Comparison of ENCODE assay signal across 25 cellular contexts in genomic region chr10:28761084-28761875, GRCh38.
DNase-seq lines count a peak whose midpoint lies in the region; ATAC-seq and TF ChIP-seq lines count a peak whose summit lies in the region.
"Had no signal": no experiment of that assay in that cellular context is flagged by ENCODE, and none has a peak within 500 bp of the region (broad histone marks: within the 10 kb centered on the region; RNA-seq: fewer than 3 reads in every experiment).

No MANE protein-coding gene starts in this region.

- no peak overlapping the region for H3K14ac ChIP-seq in mesenchymal stem cell (ENCODE audit: low read length in 2 of 2)

- no peaks in the 10 kb centered on the region for H4K20me1 ChIP-seq in SK-N-SH (ENCODE audit: insufficient read depth)

- TF ChIP-seq EP300 in SK-N-SH (IDR thresholded peaks at IDR 0.05; ENCODE audit: borderline replicate concordance in 1 of 2, low read depth in 1 of 2, low read length in 1 of 2), result no peak

- DNase-seq in SK-N-SH (no peak), endodermal cell (no peak), mesenchymal stem cell (no peak), DMS53 (lab: John Stamatoyannopoulos, UW) (no peak), UCSD-AML1 (lab: John Stamatoyannopoulos, UW; ENCODE audit: unreplicated experiment) (no peak)
- DNase-seq in activated CD4-positive, alpha-beta T cell treated with anti-CD3 and anti-CD28 coated beads, Interleukin-2, amount 50 U/mL, for 1 hour, result no peak
- DNase-seq: activated CD8-positive, alpha-beta memory T cell treated with anti-CD3 and anti-CD28 coated beads, Interleukin-2, amount 50 U/mL, for 4 hours; BE2C; caudate nucleus; COR-L47; EL; MM.1S; NCI-H2171 treated with DMSO at 0.1 percent for 48 hours; occipital lobe; OCI-M1; retina; SHP77 treated with DMSO at 0.1 percent for 48 hours; stimulated activated CD4-positive, alpha-beta T cell treated with anti-CD3 and anti-CD28 coated beads, Interleukin-12 subunit alpha, Interleukin-12 subunit beta, amount 100 ng/mL, for 4 hours; T-helper 1 cell; upper lobe of left lung had no signal

- H3K79me1 ChIP-seq in mesenchymal stem cell (replicated peaks; ENCODE audit: low read length, poor library complexity, severe bottlenecking), result no peaks in the 10 kb centered on the region

- H3K4me3 ChIP-seq in SK-N-SH (ENCODE audit: low read depth in 2 of 2, low read length in 1 of 2) (no peak overlapping the region), endodermal cell (ENCODE audit: low read length) (no peak overlapping the region), mesenchymal stem cell (ENCODE audit: insufficient read depth in 1 of 2, low read depth in 1 of 2, low read length in 2 of 2) (no peak overlapping the region)
- H3K4me3 ChIP-seq: esophagus muscularis mucosa, upper lobe of left lung had no signal

- H2AK5ac ChIP-seq in mesenchymal stem cell (ENCODE audit: low read length, severe bottlenecking), result no peak overlapping the region

- H3K27ac ChIP-seq in SK-N-SH (ENCODE audit: low read depth in 2 of 2, low read length in 1 of 2) (no peak overlapping the region), endodermal cell (ENCODE audit: low read depth, low read length) (peak overlapping the region; percentile 89), mesenchymal stem cell (ENCODE audit: low read length, poor library complexity, severe bottlenecking) (no peak overlapping the region)
- H3K27ac ChIP-seq: 22Rv1, esophagus muscularis mucosa, upper lobe of left lung had no signal

- H3K36me3 Mint-ChIP-seq in endodermal cell (ENCODE audit: low read depth), result no peaks in the 10 kb centered on the region

- no peak overlapping the region for H2BK12ac ChIP-seq in mesenchymal stem cell (ENCODE audit: low read length in 2 of 2)

- peak overlapping the region; percentile 9; the same call in 1 of the 2 replicates for H2AFZ ChIP-seq in SK-N-SH (ENCODE audit: low read depth)
- no peak overlapping the region for H2AFZ ChIP-seq in mesenchymal stem cell (ENCODE audit: low read depth, low read length)

- no peak overlapping the region for H3K18ac ChIP-seq in mesenchymal stem cell (ENCODE audit: low read depth in 1 of 2, low read length in 2 of 2)

- H3K4ac ChIP-seq in mesenchymal stem cell (ENCODE audit: low read depth in 1 of 2, low read length in 2 of 2), result no peak overlapping the region

- H3K23ac ChIP-seq in mesenchymal stem cell (ENCODE audit: low read length in 2 of 2), result no peak overlapping the region

- H3K9me3 Mint-ChIP-seq in endodermal cell, result no peaks in the 10 kb centered on the region
- H3K9me3 Mint-ChIP-seq: activated T-helper 2 cell treated with anti-CD3 and anti-CD28 coated beads, Interferon-gamma antibody, Interleukin-2, Interleukin-4, amounts not matched to agents 10 μg/mL and 5 μg/mL and 100 μg/mL, durations not matched to agents 14 hours and 24 hours and 36 hours had no signal

- TF ChIP-seq CTCF in SK-N-SH (IDR thresholded peaks at IDR 0.05) (no peak), endodermal cell (conservative IDR thresholded peaks at IDR 0.05) (no peak)

- no peak overlapping the region for H3K4me3 Mint-ChIP-seq in endodermal cell

- H2BK15ac ChIP-seq in mesenchymal stem cell (ENCODE audit: low read depth, poor library complexity, severe bottlenecking), result no peak overlapping the region

- CTCF ChIA-PET in SK-N-SH (lab: Yijun Ruan, JAX), result no interaction called here

- peak overlapping the region; percentile 49 for H4K8ac ChIP-seq in mesenchymal stem cell (ENCODE audit: low read length)

- no peak overlapping the region for H2BK120ac ChIP-seq in mesenchymal stem cell (ENCODE audit: low read depth, low read length)

- H3K79me2 ChIP-seq in SK-N-SH (ENCODE audit: insufficient read depth), result no peaks in the 10 kb centered on the region

- TF ChIP-seq RAD21 in SK-N-SH (IDR thresholded peaks at IDR 0.05; ENCODE audit: low read length), result no peak

- no peak for ATAC-seq in SK-N-SH treated with all-trans-retinoic acid at 6 μM for 48 hours
- ATAC-seq in GM21515 (IDR thresholded peaks at IDR 0.05; ENCODE audit: unreplicated experiment), result no peak

- H3K4me1 ChIP-seq in SK-N-SH (ENCODE audit: control insufficient read depth in 1 of 2, insufficient read depth in 2 of 2, low read depth in 1 of 2, low read length in 1 of 2), result no peaks in the 10 kb centered on the region
- H3K4me1 ChIP-seq in endodermal cell (ENCODE audit: control insufficient read depth, insufficient read depth, low read length), result no peaks in the 10 kb centered on the region
- H3K4me1 ChIP-seq in mesenchymal stem cell (ENCODE audit: control insufficient read depth, insufficient read depth, low read depth, low read length), result no peaks in the 10 kb centered on the region
- H3K4me1 ChIP-seq: BE2C, upper lobe of left lung had no signal

- H3K4me1 Mint-ChIP-seq in endodermal cell, result peaks cover 9% of the 10 kb centered on the region

- no peak overlapping the region for H4K91ac ChIP-seq in mesenchymal stem cell (ENCODE audit: low read length)

- peaks cover 6% of the 10 kb centered on the region; the same call in 1 of the 2 replicates for H3K27me3 ChIP-seq in SK-N-SH (ENCODE audit: insufficient read depth)
- H3K27me3 ChIP-seq in endodermal cell (ENCODE audit: control insufficient read depth, insufficient read depth, low read length, poor library complexity, severe bottlenecking), result no peaks in the 10 kb centered on the region
- H3K27me3 ChIP-seq in mesenchymal stem cell (ENCODE audit: control insufficient read depth in 1 of 2, insufficient read depth in 1 of 2, low read length in 2 of 2), result peaks cover 0 to 35% of the 10 kb centered on the region in 2 experiments
- H3K27me3 ChIP-seq: BE2C, upper lobe of left lung had no signal

- H3K36me3 ChIP-seq in SK-N-SH (replicated peaks in 1 of 2; ENCODE audit: control insufficient read depth in 1 of 2, insufficient read depth in 2 of 2, low read length in 1 of 2) (no peaks in the 10 kb centered on the region), endodermal cell (ENCODE audit: control insufficient read depth, insufficient read depth, low read length) (no peaks in the 10 kb centered on the region), mesenchymal stem cell (ENCODE audit: control insufficient read depth in 1 of 2, insufficient read depth in 2 of 2, low read depth in 1 of 2, low read length in 2 of 2) (no peaks in the 10 kb centered on the region)
- H3K36me3 ChIP-seq: BE2C, esophagus muscularis mucosa, upper lobe of left lung had no signal

- peak overlapping the region; percentile 18 for H3K27ac Mint-ChIP-seq in endodermal cell
- H3K27ac Mint-ChIP-seq: activated T-helper 2 cell treated with anti-CD3 and anti-CD28 coated beads, Interferon-gamma antibody, Interleukin-2, Interleukin-4, amounts not matched to agents 10 μg/mL and 5 μg/mL and 100 μg/mL, durations not matched to agents 14 hours and 24 hours and 36 hours had no signal

- H3K9ac ChIP-seq in SK-N-SH (no peak overlapping the region), endodermal cell (ENCODE audit: extremely low read depth, low read length, poor library complexity, severe bottlenecking) (no peak overlapping the region), mesenchymal stem cell (ENCODE audit: low read length) (no peak overlapping the region)

- H3K9me3 ChIP-seq in SK-N-SH (no peaks in the 10 kb centered on the region), endodermal cell (ENCODE audit: control insufficient read depth, low read length) (no peaks in the 10 kb centered on the region), mesenchymal stem cell (ENCODE audit: control insufficient read depth, low read length) (no peaks in the 10 kb centered on the region)
- H3K9me3 ChIP-seq: BE2C, esophagus muscularis mucosa, upper lobe of left lung had no signal

- no peak overlapping the region for H2BK5ac ChIP-seq in mesenchymal stem cell (ENCODE audit: low read depth, low read length, poor library complexity, severe bottlenecking)

- H3F3A ChIP-seq in SK-N-SH (replicated peaks; ENCODE audit: insufficient read depth), result no peaks in the 10 kb centered on the region

- H3K27me3 Mint-ChIP-seq in endodermal cell (ENCODE audit: insufficient read depth), result peaks cover 7% of the 10 kb centered on the region

- no peak overlapping the region for H3K4me2 ChIP-seq in SK-N-SH
- no peak overlapping the region for H3K4me2 ChIP-seq in mesenchymal stem cell (ENCODE audit: low read length, poor library complexity, severe bottlenecking)

- WGBS in SK-N-SH (ENCODE audit: low lambda C conversion rate), result 50% methylated on average over 5 of the region's 5 CpGs
- 58 to 82% methylated on average over 2 to 5 of the region's 5 CpGs for WGBS in endodermal cell (ENCODE audit: insufficient coverage in 1 of 2, insufficient read length in 1 of 2), 2 experiments
- WGBS in mesenchymal stem cell, result 62% methylated on average over 5 of the region's 5 CpGs

- no peaks in the 10 kb centered on the region for H3K9me2 ChIP-seq in SK-N-SH

- POLR2A ChIA-PET in SK-N-SH (lab: Yijun Ruan, JAX), result no interaction called here

TF ChIP-seq in SK-N-SH, 30 proteins besides CTCF, POLR2A, EP300 and RAD21:
- TF ChIP-seq YY1 (IDR thresholded peaks at IDR 0.05; ENCODE audit: low read depth), result no peak
- TF ChIP-seq NFIC (IDR thresholded peaks at IDR 0.05; ENCODE audit: borderline replicate concordance), result no peak
- TF ChIP-seq TCF12 (IDR thresholded peaks at IDR 0.05), result no peak

TF ChIP-seq in SK-N-SH treated with all-trans-retinoic acid at 6 μM for 48 hours, 23 proteins besides CTCF, POLR2A, EP300 and RAD21:
- no peak for TF ChIP-seq ZC3H10 (CRISPR knock-in tag; IDR thresholded peaks at IDR 0.05)
- no peak for TF ChIP-seq TOX (CRISPR knock-in tag; IDR thresholded peaks at IDR 0.05; ENCODE audit: borderline replicate concordance)
- no peak for TF ChIP-seq ZNF565 (CRISPR knock-in tag; conservative IDR thresholded peaks at IDR 0.05; ENCODE audit: low read depth)
- TF ChIP-seq ZNF8 (CRISPR knock-in tag; IDR thresholded peaks at IDR 0.05), result no peak
- no peak for TF ChIP-seq BACH2 (CRISPR knock-in tag; IDR thresholded peaks at IDR 0.05; ENCODE audit: borderline replicate concordance)
- TF ChIP-seq CREB5 (CRISPR knock-in tag; IDR thresholded peaks at IDR 0.05; ENCODE audit: low read depth), result no peak
